Comparison of ENCODE assay signal across 15 cellular contexts in the genomic region with DNA sequence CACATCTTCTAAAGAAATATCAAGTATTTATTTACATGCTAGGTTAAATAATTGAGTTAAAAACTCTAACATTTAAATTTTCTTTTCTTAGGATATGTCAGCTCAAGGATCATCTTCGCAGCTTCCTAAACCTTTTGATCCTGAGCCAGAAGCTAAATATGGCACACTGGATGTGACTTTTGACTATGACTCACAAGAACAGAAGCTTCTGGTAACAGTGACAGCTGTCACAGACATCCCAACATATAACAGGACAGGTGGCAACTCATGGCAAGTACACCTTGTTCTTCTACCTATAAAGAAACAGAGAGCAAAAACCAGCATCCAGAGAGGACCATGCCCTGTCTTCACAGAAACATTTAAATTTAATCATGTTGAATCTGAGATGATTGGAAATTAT.
A peak's percentile ranks its signal among the peaks of the same experiment; 100 is the strongest.
DNase-seq lines count a peak whose midpoint lies in the region; ATAC-seq and TF ChIP-seq lines count a peak whose summit lies in the region.
"Had no signal": no experiment of that assay in that cellular context is flagged by ENCODE, and none has a peak within 500 bp of the region (broad histone marks: within the 10 kb centered on the region; RNA-seq: fewer than 3 reads in every experiment).

No MANE protein-coding gene starts in this region.

- WGBS in GM23248 (ENCODE audit: low coverage in 1 of 2, low lambda C conversion rate in 2 of 2, missing lambda C conversion rate in 2 of 2), 2 experiments = 38 to 43% methylated on average over 1 of the region's 1 CpG

- ATAC-seq in gastrocnemius medialis = peak; percentile 75 to 94
- ATAC-seq: PC-3 had no signal

- no peaks in the 10 kb centered on the region for H3K4me1 ChIP-seq in GM23248 (ENCODE audit: insufficient read depth)
- peaks cover 0 to 2% of the 10 kb centered on the region in 2 donors for H3K4me1 ChIP-seq in gastrocnemius medialis
- H3K4me1 ChIP-seq in SJCRH30 = no peaks in the 10 kb centered on the region

- H4K20me1 ChIP-seq in GM23248 (ENCODE audit: insufficient read depth) = no peaks in the 10 kb centered on the region

- no peak for TF ChIP-seq CTCF in gastrocnemius medialis (IDR thresholded peaks at IDR 0.05 in 4 of 5, conservative IDR thresholded peaks at IDR 0.05 in 1 of 5)

- H3K9ac ChIP-seq in GM23248 = no peak overlapping the region
- H3K9ac ChIP-seq: SK-N-SH had no signal

- H3K9me2 ChIP-seq in GM23248 (ENCODE audit: insufficient read depth) = no peaks in the 10 kb centered on the region
- H3K9me2 ChIP-seq: SK-N-SH had no signal

- no peaks in the 10 kb centered on the region for H3K36me3 ChIP-seq in GM23248 (ENCODE audit: low read depth)
- no peaks in the 10 kb centered on the region for H3K36me3 ChIP-seq in gastrocnemius medialis
- H3K36me3 ChIP-seq in SJCRH30 = no peaks in the 10 kb centered on the region

- H3K4me3 ChIP-seq in GM23248 (no peak overlapping the region), gastrocnemius medialis (no peak overlapping the region), SJCRH30 (no peak overlapping the region)

- no peaks in the 10 kb centered on the region for H3K9me3 ChIP-seq in GM23248 (ENCODE audit: low read depth)
- H3K9me3 ChIP-seq in gastrocnemius medialis = no peaks in the 10 kb centered on the region
- no peaks in the 10 kb centered on the region for H3K9me3 ChIP-seq in SJCRH30 (replicated peaks)
- H3K9me3 ChIP-seq: SK-N-SH had no signal

- H3K79me2 ChIP-seq in GM23248 (ENCODE audit: insufficient read depth) = no peaks in the 10 kb centered on the region

- no peak overlapping the region for H3K27ac ChIP-seq in GM23248
- H3K27ac ChIP-seq in gastrocnemius medialis = no peak overlapping the region
- H3K27ac ChIP-seq in SJCRH30 = no peak overlapping the region

- in situ Hi-C loops in GM23248 (cut with MboI) = no loop called here
- in situ Hi-C loops in gastrocnemius medialis (cut with MboI; ENCODE audit: low sequenced_read_pairs in 4 of 4) = no loop called here

- H3F3A ChIP-seq in GM23248 (ENCODE audit: insufficient read depth) = no peaks in the 10 kb centered on the region

- H3K4me2 ChIP-seq in GM23248 (ENCODE audit: unreplicated experiment) = no peak overlapping the region
- H3K4me2 ChIP-seq: SK-N-SH had no signal

- 0 out of 2 replicates have a peak overlapping the region, but pooled peaks have one; percentile 24 for H2AFZ ChIP-seq in GM23248

- no peak for TF ChIP-seq POLR2A in gastrocnemius medialis (IDR thresholded peaks at IDR 0.05)

- DNase-seq in GM23248 (no peak), NCI-H2171 (lab: John Stamatoyannopoulos, UW) (peak; percentile 48), cerebellar nuclear complex (lab: John Stamatoyannopoulos, UW) (peak; percentile 41 to 69), gastrocnemius medialis (peak in 1 of 2 donors; percentile 19), SJCRH30 (no peak), COR-L47 (lab: John Stamatoyannopoulos, UW) (no peak), NCI-H345 treated with DMSO at 0.1 percent for 48 hours (lab: John Stamatoyannopoulos, UW; ENCODE audit: unreplicated experiment) (no peak)
- DNase-seq: CD8-positive, alpha-beta memory T cell; DMS153; NCI-H1048; NCI-H187; NCI-H524 treated with DMSO at 0.1 percent for 48 hours; PC-3; SK-N-SH; T-helper 1 cell had no signal

- intact Hi-C loops in gastrocnemius medialis (cut with DNase I; ENCODE audit: low total_unique reads) = no loop called here

- no peaks in the 10 kb centered on the region for H3K27me3 ChIP-seq in GM23248 (replicated peaks; ENCODE audit: insufficient read depth)
- no peaks in the 10 kb centered on the region for H3K27me3 ChIP-seq in gastrocnemius medialis
- H3K27me3 ChIP-seq in SJCRH30 = peaks cover 8% of the 10 kb centered on the region; the same call in 1 of the 2 replicates

Comparison
In these comparisons a context has a peak if more than half of its experiments do, and no peak if none do; other contexts are left out.
1. DNase-seq: peak in NCI-H2171 (single experiment) and cerebellar nuclear complex (2 of 2); none in GM23248 (single experiment), SJCRH30 (0 of 2), COR-L47 (single experiment) and NCI-H345 treated with DMSO at 0.1 percent for 48 hours (single experiment).